Comparison of ENCODE assay signal across 27 cellular contexts in genomic region chr5:61286446-61287132, GRCh38. TPM values are rescaled to one million over a fixed set of nuclear protein-coding genes. Genes with fewer than 3 reads are reported as not detected.
DNase-seq lines count a peak whose midpoint lies in the region; ATAC-seq and TF ChIP-seq lines count a peak whose summit lies in the region.
"Had no signal": no experiment of that assay in that cellular context is flagged by ENCODE, and none has a peak within 500 bp of the region (broad histone marks: within the 10 kb centered on the region; RNA-seq: fewer than 3 reads in every experiment).

No MANE protein-coding gene starts in this region.

- peaks cover 13% of the 10 kb centered on the region; the same call in 1 of the 2 replicates for H3K36me3 Mint-ChIP-seq in HFFc6 (ENCODE audit: low read depth)
- H3K36me3 Mint-ChIP-seq: CD4-positive, CD25-positive, alpha-beta regulatory T cell; IgD-negative memory B cell; natural killer cell treated with Interleukin-12 subunit alpha and Interleukin-12 subunit beta and Interleukin-15 and Interleukin-18, amount 100 ng/mL, for 72 hours; stimulated activated effector memory CD8-positive, alpha-beta T cell treated with anti-CD3 and anti-CD28 coated beads, Interleukin-12 subunit alpha, Interleukin-12 subunit beta, amount 100 ng/mL, for 72 hours had no signal

- no peaks in the 10 kb centered on the region for H3K9me3 Mint-ChIP-seq in HFFc6
- H3K9me3 Mint-ChIP-seq: activated CD4-positive, alpha-beta memory T cell treated with anti-CD3 and anti-CD28 coated beads, Interleukin-2, amount 10 ng/mL, durations not matched to agents 7 days and 5 days; activated naive CD8-positive, alpha-beta T cell treated with anti-CD3 and anti-CD28 coated beads, Interleukin-2, amount 50 U/mL, for 24 hours; CD4-positive, CD25-positive, alpha-beta regulatory T cell; IgD-negative memory B cell; natural killer cell treated with Interleukin-12 subunit alpha and Interleukin-12 subunit beta and Interleukin-15 and Interleukin-18, amount 100 ng/mL, for 72 hours; stimulated activated effector memory CD8-positive, alpha-beta T cell treated with anti-CD3 and anti-CD28 coated beads, Interleukin-12 subunit alpha, Interleukin-12 subunit beta, amount 100 ng/mL, for 72 hours had no signal

- peak; percentile 74 for DNase-seq in AG10803 (ENCODE audit: low read depth)
- DNase-seq in HFFc6: peak; percentile 52
- peak; percentile 37 for DNase-seq in amniotic epithelial cell (ENCODE audit: low read depth)
- DNase-seq in iris pigment epithelial cell (ENCODE audit: low read depth): peak; percentile 70
- DNase-seq in germinal center (ENCODE audit: low spot score): no peak
- DNase-seq in NCI-H345 treated with DMSO at 0.1 percent for 48 hours (lab: John Stamatoyannopoulos, UW; ENCODE audit: unreplicated experiment): no peak
- no peak for DNase-seq in NCI-H2227 treated with DMSO at 0.1 percent for 48 hours (lab: John Stamatoyannopoulos, UW)
- DNase-seq: ACHN; activated CD4-positive, alpha-beta memory T cell treated with anti-CD3 and anti-CD28 coated beads, Interleukin-2, amount 10 ng/mL, durations not matched to agents 7 days and 5 days; activated effector memory CD4-positive, alpha-beta T cell treated with anti-CD3 and anti-CD28 coated beads, Interleukin-2, amount 50 U/mL, for 16 hours; activated naive CD8-positive, alpha-beta T cell treated with anti-CD3 and anti-CD28 coated beads, Interleukin-2, amount 50 U/mL, for 24 hours; activated T-cell treated with anti-CD3 and anti-CD28 coated beads for 4 hours; CD4-positive, CD25-positive, alpha-beta regulatory T cell; DMS53; esophagus squamous epithelium; left ventricle myocardium superior; NCI-H1436 treated with DMSO at 0.1 percent for 48 hours; NCI-H526; posterior cingulate gyrus; stimulated activated CD4-positive, alpha-beta T cell treated with anti-CD3 and anti-CD28 coated beads, Interleukin-1b, Interleukin-23, amount 100 ng/mL, for 48 hours; T1000 had no signal

- peaks cover 49% of the 10 kb centered on the region for H3K4me1 Mint-ChIP-seq in HFFc6 (ENCODE audit: low read depth)
- H3K4me1 Mint-ChIP-seq: activated naive CD8-positive, alpha-beta T cell treated with anti-CD3 and anti-CD28 coated beads, Interleukin-2, amount 50 U/mL, for 24 hours; stimulated activated effector memory CD8-positive, alpha-beta T cell treated with anti-CD3 and anti-CD28 coated beads, Interleukin-12 subunit alpha, Interleukin-12 subunit beta, amount 100 ng/mL, for 72 hours had no signal

- no peaks in the 10 kb centered on the region; the same call in 1 of the 2 replicates for H3K27me3 Mint-ChIP-seq in HFFc6 (ENCODE audit: insufficient read depth)
- H3K27me3 Mint-ChIP-seq: activated CD4-positive, alpha-beta memory T cell treated with anti-CD3 and anti-CD28 coated beads, Interleukin-2, amount 10 ng/mL, durations not matched to agents 7 days and 5 days; activated naive CD8-positive, alpha-beta T cell treated with anti-CD3 and anti-CD28 coated beads, Interleukin-2, amount 50 U/mL, for 24 hours; CD4-positive, CD25-positive, alpha-beta regulatory T cell; natural killer cell treated with Interleukin-12 subunit alpha and Interleukin-12 subunit beta and Interleukin-15 and Interleukin-18, amount 100 ng/mL, for 72 hours had no signal

- H3K4me3 Mint-ChIP-seq in HFFc6: no peak overlapping the region; the same call in 1 of the 2 replicates
- H3K4me3 Mint-ChIP-seq: activated CD4-positive, alpha-beta memory T cell treated with anti-CD3 and anti-CD28 coated beads, Interleukin-2, amount 10 ng/mL, durations not matched to agents 7 days and 5 days; activated naive CD8-positive, alpha-beta T cell treated with anti-CD3 and anti-CD28 coated beads, Interleukin-2, amount 50 U/mL, for 24 hours; CD4-positive, CD25-positive, alpha-beta regulatory T cell; IgD-negative memory B cell; natural killer cell treated with Interleukin-12 subunit alpha and Interleukin-12 subunit beta and Interleukin-15 and Interleukin-18, amount 100 ng/mL, for 72 hours; stimulated activated effector memory CD8-positive, alpha-beta T cell treated with anti-CD3 and anti-CD28 coated beads, Interleukin-12 subunit alpha, Interleukin-12 subunit beta, amount 100 ng/mL, for 72 hours had no signal

- H3K27ac Mint-ChIP-seq in HFFc6: peak overlapping the region; percentile 73
- H3K27ac Mint-ChIP-seq: activated CD4-positive, alpha-beta memory T cell treated with anti-CD3 and anti-CD28 coated beads, Interleukin-2, amount 10 ng/mL, durations not matched to agents 7 days and 5 days; activated naive CD8-positive, alpha-beta T cell treated with anti-CD3 and anti-CD28 coated beads, Interleukin-2, amount 50 U/mL, for 24 hours; CD4-positive, CD25-positive, alpha-beta regulatory T cell; natural killer cell treated with Interleukin-12 subunit alpha and Interleukin-12 subunit beta and Interleukin-15 and Interleukin-18, amount 100 ng/mL, for 72 hours; stimulated activated effector memory CD8-positive, alpha-beta T cell treated with anti-CD3 and anti-CD28 coated beads, Interleukin-12 subunit alpha, Interleukin-12 subunit beta, amount 100 ng/mL, for 72 hours had no signal

- TF ChIP-seq CTCF in AG10803 (conservative IDR thresholded peaks at IDR 0.05; ENCODE audit: low read length): no peak
- TF ChIP-seq CTCF in HFFc6 (IDR thresholded peaks at IDR 0.05): no peak

- no peak overlapping the region for H3K4me3 ChIP-seq in AG10803 (ENCODE audit: low read length)
- H3K4me3 ChIP-seq: coronary artery, esophagus squamous epithelium, suprapubic skin had no signal

- ATAC-seq in HG03439 (IDR thresholded peaks at IDR 0.05; ENCODE audit: unreplicated experiment): no peak
- ATAC-seq: activated naive CD8-positive, alpha-beta T cell treated with anti-CD3 and anti-CD28 coated beads, Interleukin-2, amount 50 U/mL, for 24 hours; left ventricle myocardium superior; natural killer cell treated with Interleukin-12 subunit alpha and Interleukin-12 subunit beta and Interleukin-15 and Interleukin-18, amount 100 ng/mL, for 72 hours; stimulated activated effector memory CD8-positive, alpha-beta T cell treated with anti-CD3 and anti-CD28 coated beads, Interleukin-12 subunit alpha, Interleukin-12 subunit beta, amount 100 ng/mL, for 72 hours had no signal

RNA-seq across cellular contexts. Expression of gene ZSWIM6, which starts 45.5 kb away (rescaled TPM):
- total RNA-seq in HFFc6 (2021; fragmentation: NEBNext Ultra II Directional; extraction: Animal tissue kit (Norgen Biotek cat#: 25700)): 10 to 100 TPM in 5 of 6 experiments, 1 to 10 TPM in 1; 9.7 to 13.5 (median 11.7) TPM

Comparison
In these comparisons a context has a peak if more than half of its experiments do, and no peak if none do; other contexts are left out.
1. DNase-seq: peak in AG10803 (single experiment), HFFc6 (single experiment), amniotic epithelial cell (single experiment) and iris pigment epithelial cell (single experiment); none in germinal center (single experiment), NCI-H345 treated with DMSO at 0.1 percent for 48 hours (single experiment) and NCI-H2227 treated with DMSO at 0.1 percent for 48 hours (single experiment).